In the genomic region with DNA sequence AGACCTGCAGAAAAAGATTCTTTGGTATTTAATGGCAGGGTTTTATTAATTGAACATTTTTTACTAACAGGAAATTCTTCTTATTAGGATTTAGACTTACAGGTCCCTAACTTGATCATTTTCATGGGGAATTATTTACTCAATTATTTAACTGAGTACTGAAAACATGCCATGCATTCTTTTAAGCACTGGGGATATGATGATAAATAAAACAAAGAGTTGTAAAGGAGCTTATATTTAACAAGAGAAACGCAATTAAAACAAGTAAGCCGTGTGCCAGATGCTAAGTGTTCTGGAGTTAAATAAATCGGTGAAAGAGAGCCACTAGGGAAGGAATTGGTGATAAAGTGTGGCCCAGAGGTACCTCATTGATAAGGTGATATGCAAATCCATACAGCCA, we compare ENCODE assay signal across 1 cellular context.
TF ChIP-seq lines count a peak whose summit lies in the region.

No MANE protein-coding gene starts in this region.

TF ChIP-seq in GM23338, 12 proteins besides CTCF, POLR2A, EP300 and RAD21 (continued from another document):
- no peak for TF ChIP-seq EZH2phosphoT487 (IDR thresholded peaks at IDR 0.05; ENCODE audit: unreplicated experiment)
- no peak for TF ChIP-seq ZNF114 (CRISPR knock-in tag; IDR thresholded peaks at IDR 0.05)
- TF ChIP-seq ZNF331 (CRISPR knock-in tag; IDR thresholded peaks at IDR 0.05; ENCODE audit: low read depth), result no peak
- TF ChIP-seq, protein P1, sequence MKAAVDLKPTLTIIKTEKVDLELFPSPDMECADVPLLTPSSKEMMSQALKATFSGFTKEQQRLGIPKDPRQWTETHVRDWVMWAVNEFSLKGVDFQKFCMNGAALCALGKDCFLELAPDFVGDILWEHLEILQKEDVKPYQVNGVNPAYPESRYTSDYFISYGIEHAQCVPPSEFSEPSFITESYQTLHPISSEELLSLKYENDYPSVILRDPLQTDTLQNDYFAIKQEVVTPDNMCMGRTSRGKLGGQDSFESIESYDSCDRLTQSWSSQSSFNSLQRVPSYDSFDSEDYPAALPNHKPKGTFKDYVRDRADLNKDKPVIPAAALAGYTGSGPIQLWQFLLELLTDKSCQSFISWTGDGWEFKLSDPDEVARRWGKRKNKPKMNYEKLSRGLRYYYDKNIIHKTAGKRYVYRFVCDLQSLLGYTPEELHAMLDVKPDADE (IDR thresholded peaks at IDR 0.05), result no peak
- no peak for TF ChIP-seq CREB1 (CRISPR knock-in tag; IDR thresholded peaks at IDR 0.05; ENCODE audit: low read depth)
- TF ChIP-seq ZNF462 (CRISPR knock-in tag; IDR thresholded peaks at IDR 0.05), result no peak
- no peak for TF ChIP-seq POLR2AphosphoS5 (IDR thresholded peaks at IDR 0.05; ENCODE audit: low read depth)
- no peak for TF ChIP-seq JUNB (IDR thresholded peaks at IDR 0.05; ENCODE audit: unreplicated experiment)
- TF ChIP-seq, protein P2, sequence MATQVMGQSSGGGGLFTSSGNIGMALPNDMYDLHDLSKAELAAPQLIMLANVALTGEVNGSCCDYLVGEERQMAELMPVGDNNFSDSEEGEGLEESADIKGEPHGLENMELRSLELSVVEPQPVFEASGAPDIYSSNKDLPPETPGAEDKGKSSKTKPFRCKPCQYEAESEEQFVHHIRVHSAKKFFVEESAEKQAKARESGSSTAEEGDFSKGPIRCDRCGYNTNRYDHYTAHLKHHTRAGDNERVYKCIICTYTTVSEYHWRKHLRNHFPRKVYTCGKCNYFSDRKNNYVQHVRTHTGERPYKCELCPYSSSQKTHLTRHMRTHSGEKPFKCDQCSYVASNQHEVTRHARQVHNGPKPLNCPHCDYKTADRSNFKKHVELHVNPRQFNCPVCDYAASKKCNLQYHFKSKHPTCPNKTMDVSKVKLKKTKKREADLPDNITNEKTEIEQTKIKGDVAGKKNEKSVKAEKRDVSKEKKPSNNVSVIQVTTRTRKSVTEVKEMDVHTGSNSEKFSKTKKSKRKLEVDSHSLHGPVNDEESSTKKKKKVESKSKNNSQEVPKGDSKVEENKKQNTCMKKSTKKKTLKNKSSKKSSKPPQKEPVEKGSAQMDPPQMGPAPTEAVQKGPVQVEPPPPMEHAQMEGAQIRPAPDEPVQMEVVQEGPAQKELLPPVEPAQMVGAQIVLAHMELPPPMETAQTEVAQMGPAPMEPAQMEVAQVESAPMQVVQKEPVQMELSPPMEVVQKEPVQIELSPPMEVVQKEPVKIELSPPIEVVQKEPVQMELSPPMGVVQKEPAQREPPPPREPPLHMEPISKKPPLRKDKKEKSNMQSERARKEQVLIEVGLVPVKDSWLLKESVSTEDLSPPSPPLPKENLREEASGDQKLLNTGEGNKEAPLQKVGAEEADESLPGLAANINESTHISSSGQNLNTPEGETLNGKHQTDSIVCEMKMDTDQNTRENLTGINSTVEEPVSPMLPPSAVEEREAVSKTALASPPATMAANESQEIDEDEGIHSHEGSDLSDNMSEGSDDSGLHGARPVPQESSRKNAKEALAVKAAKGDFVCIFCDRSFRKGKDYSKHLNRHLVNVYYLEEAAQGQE (IDR thresholded peaks at IDR 0.05; ENCODE audit: unreplicated experiment), result no peak
TF ChIP-seq in GM23338: peak in this region for 0.
